Comparison of ENCODE assay signal across 8 cellular contexts in genomic region chr12:50224026-50224692, GRCh38. TPM values are rescaled to one million over a fixed set of nuclear protein-coding genes. Genes with fewer than 3 reads are reported as not detected.
DNase-seq lines count a peak whose midpoint lies in the region; ATAC-seq and TF ChIP-seq lines count a peak whose summit lies in the region.

No MANE protein-coding gene starts in this region.

- H3K27me3 ChIP-seq in esophagus squamous epithelium, result no peaks in the 10 kb centered on the region

- no peak overlapping the region for H3K4me3 ChIP-seq in LNCaP clone FGC (ENCODE audit: low read depth, low read length)
- no peak overlapping the region for H3K4me3 ChIP-seq in esophagus squamous epithelium

- WGBS in esophagus squamous epithelium, 2 donors, result 17 to 33% methylated on average over 2 of the region's 2 CpGs

- intact Hi-C loops in esophagus squamous epithelium (cut with DNase I), result no loop called here

- no peaks in the 10 kb centered on the region for H3K9me3 ChIP-seq in esophagus squamous epithelium

- peak; percentile 24 for DNase-seq in NCI-H1105 treated with DMSO at 0.1 percent for 48 hours (lab: John Stamatoyannopoulos, UW)
- no peak for DNase-seq in NCI-H1105 (lab: John Stamatoyannopoulos, UW)
- peak; percentile 72 for DNase-seq in LNCaP clone FGC (ENCODE audit: low read depth)
- DNase-seq in esophagus squamous epithelium (lab: John Stamatoyannopoulos, UW), result no peak
- peak; percentile 30 for DNase-seq in stimulated activated naive CD8-positive, alpha-beta T cell treated with anti-CD3 and anti-CD28 coated beads, Interleukin-15, Interleukin-2, amounts not matched to agents 100 U/mL and 50 U/mL, for 24 hours
- no peak for DNase-seq in SK-N-DZ (ENCODE audit: low spot score)
- DNase-seq in AG08396 (ENCODE audit: low spot score), result no peak

- no peak for TF ChIP-seq CTCF in LNCaP clone FGC (IDR thresholded peaks at IDR 0.05; ENCODE audit: control insufficient read depth, extremely low read depth, insufficient read depth)
- no peak for TF ChIP-seq CTCF in esophagus squamous epithelium (IDR thresholded peaks at IDR 0.05)

- peak overlapping the region; percentile 68 to 91 (median 87) for H3K27ac ChIP-seq in esophagus squamous epithelium

- H3K4me1 ChIP-seq in esophagus squamous epithelium, result peaks cover 6 to 63% (median 29%) of the 10 kb centered on the region in 3 donors

- no peak for TF ChIP-seq POLR2A in esophagus squamous epithelium (IDR thresholded peaks at IDR 0.05)

- ATAC-seq in activated CD4-positive, CD25-positive, alpha-beta regulatory T cell treated with anti-CD3 and anti-CD28 coated beads, Interleukin-2, amount 50 U/mL, for 24 hours, result peak; percentile 84 to 85
- peak; percentile 62 for ATAC-seq in stimulated activated naive CD8-positive, alpha-beta T cell treated with anti-CD3 and anti-CD28 coated beads, Interleukin-15, Interleukin-2, amounts not matched to agents 100 U/mL and 50 U/mL, for 24 hours

- peaks cover 0 to 5% (median 0%) of the 10 kb centered on the region in 3 donors for H3K36me3 ChIP-seq in esophagus squamous epithelium

RNA-seq across cellular contexts. Expression of gene CERS5, which starts 57.0 kb away (rescaled TPM):
- 10 to 100 TPM; 13.0 to 27.5 (median 21.2) TPM for total RNA-seq in esophagus squamous epithelium
- 26.2 and 36.2 TPM in 2 replicates for polyA plus RNA-seq in SK-N-DZ (2014; cell fraction: cytosol; rRNA removed)
- 34.9 and 42.6 TPM in 2 replicates for polyA plus RNA-seq in SK-N-DZ (2014; cell fraction: nucleus; rRNA removed)

RNA-seq across cellular contexts. Expression of gene LIMA1, which starts 59.2 kb away (rescaled TPM):
- total RNA-seq in esophagus squamous epithelium, result 10 to 100 TPM; 48.0 to 70.0 (median 62.7) TPM
- polyA plus RNA-seq in SK-N-DZ (2014; cell fraction: cytosol; rRNA removed), result 37.8 and 40.5 TPM in 2 replicates
- polyA plus RNA-seq in SK-N-DZ (2014; cell fraction: nucleus; rRNA removed), result 19.7 and 26.9 TPM in 2 replicates

Comparison
In these comparisons a context has a peak if more than half of its experiments do, and no peak if none do; other contexts are left out.
1. DNase-seq: peak in NCI-H1105 treated with DMSO at 0.1 percent for 48 hours (single experiment), LNCaP clone FGC (single experiment) and stimulated activated naive CD8-positive, alpha-beta T cell treated with anti-CD3 and anti-CD28 coated beads, Interleukin-15, Interleukin-2, amounts not matched to agents 100 U/mL and 50 U/mL, for 24 hours (single experiment); none in NCI-H1105 (single experiment), esophagus squamous epithelium (single experiment), SK-N-DZ (single experiment) and AG08396 (single experiment).